ENCODE assay signal across 1 cellular context in the genomic region with DNA sequence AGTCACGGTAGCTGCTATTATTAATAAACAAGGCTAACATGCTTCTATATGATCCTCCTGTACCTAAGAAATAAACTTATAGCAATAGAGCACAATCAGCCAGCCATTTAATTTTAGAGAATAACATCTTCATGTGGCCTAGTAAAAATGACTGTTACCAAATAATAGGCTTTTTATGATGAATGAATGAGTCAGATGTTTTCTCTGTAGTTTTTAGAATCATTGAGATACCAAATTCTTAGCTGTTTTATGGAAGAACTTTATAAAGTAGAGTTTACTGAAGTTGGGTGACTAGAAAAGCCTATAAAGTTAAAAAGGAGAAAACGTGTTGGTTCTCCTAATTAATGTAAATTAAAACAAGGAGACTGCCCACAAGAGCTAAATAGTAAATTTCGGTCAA.
TF ChIP-seq lines count a peak whose summit lies in the region.

No MANE protein-coding gene starts in this region.

TF ChIP-seq in SK-N-SH treated with all-trans-retinoic acid at 6 μM for 48 hours, 23 proteins besides CTCF, POLR2A, EP300 and RAD21 (continued from another document):
- TF ChIP-seq, protein P1, sequence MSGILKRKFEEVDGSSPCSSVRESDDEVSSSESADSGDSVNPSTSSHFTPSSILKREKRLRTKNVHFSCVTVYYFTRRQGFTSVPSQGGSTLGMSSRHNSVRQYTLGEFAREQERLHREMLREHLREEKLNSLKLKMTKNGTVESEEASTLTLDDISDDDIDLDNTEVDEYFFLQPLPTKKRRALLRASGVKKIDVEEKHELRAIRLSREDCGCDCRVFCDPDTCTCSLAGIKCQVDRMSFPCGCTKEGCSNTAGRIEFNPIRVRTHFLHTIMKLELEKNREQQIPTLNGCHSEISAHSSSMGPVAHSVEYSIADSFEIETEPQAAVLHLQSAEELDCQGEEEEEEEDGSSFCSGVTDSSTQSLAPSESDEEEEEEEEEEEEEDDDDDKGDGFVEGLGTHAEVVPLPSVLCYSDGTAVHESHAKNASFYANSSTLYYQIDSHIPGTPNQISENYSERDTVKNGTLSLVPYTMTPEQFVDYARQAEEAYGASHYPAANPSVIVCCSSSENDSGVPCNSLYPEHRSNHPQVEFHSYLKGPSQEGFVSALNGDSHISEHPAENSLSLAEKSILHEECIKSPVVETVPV (CRISPR knock-in tag; IDR thresholded peaks at IDR 0.05), result no peak
- no peak for TF ChIP-seq GLIS3 (CRISPR knock-in tag; IDR thresholded peaks at IDR 0.05)
- TF ChIP-seq TOX (CRISPR knock-in tag; IDR thresholded peaks at IDR 0.05; ENCODE audit: borderline replicate concordance), result no peak
- no peak for TF ChIP-seq TCF4 (CRISPR knock-in tag; IDR thresholded peaks at IDR 0.05; ENCODE audit: borderline replicate concordance)
- no peak for TF ChIP-seq CSDC2 (CRISPR knock-in tag; IDR thresholded peaks at IDR 0.05)
- TF ChIP-seq ZFP3 (CRISPR knock-in tag; IDR thresholded peaks at IDR 0.05), result no peak
- TF ChIP-seq ESRRG (CRISPR knock-in tag; IDR thresholded peaks at IDR 0.05), result no peak
- TF ChIP-seq, protein P2, sequence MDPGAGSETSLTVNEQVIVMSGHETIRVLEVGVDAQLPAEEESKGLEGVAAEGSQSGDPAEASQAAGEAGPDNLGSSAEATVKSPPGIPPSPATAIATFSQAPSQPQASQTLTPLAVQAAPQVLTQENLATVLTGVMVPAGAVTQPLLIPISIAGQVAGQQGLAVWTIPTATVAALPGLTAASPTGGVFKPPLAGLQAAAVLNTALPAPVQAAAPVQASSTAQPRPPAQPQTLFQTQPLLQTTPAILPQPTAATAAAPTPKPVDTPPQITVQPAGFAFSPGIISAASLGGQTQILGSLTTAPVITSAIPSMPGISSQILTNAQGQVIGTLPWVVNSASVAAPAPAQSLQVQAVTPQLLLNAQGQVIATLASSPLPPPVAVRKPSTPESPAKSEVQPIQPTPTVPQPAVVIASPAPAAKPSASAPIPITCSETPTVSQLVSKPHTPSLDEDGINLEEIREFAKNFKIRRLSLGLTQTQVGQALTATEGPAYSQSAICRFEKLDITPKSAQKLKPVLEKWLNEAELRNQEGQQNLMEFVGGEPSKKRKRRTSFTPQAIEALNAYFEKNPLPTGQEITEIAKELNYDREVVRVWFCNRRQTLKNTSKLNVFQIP (CRISPR knock-in tag; IDR thresholded peaks at IDR 0.05; ENCODE audit: borderline replicate concordance, low read depth), result no peak
- TF ChIP-seq SNAI2 (CRISPR knock-in tag; IDR thresholded peaks at IDR 0.05), result no peak
- no peak for TF ChIP-seq ZNF8 (CRISPR knock-in tag; IDR thresholded peaks at IDR 0.05)
- no peak for TF ChIP-seq BACH2 (CRISPR knock-in tag; IDR thresholded peaks at IDR 0.05; ENCODE audit: borderline replicate concordance)
